ENCODE assay signal across 8 cellular contexts in genomic region chr4:118888666-118889312, GRCh38. TPM values are rescaled to one million over a fixed set of nuclear protein-coding genes. Genes with fewer than 3 reads are reported as not detected.
DNase-seq lines count a peak whose midpoint lies in the region; ATAC-seq and TF ChIP-seq lines count a peak whose summit lies in the region.

SYNPO2 (plus strand) TSS chr4:118888854; CDS start chr4:118889037, 183 bp downstream.

- intact Hi-C loops in A673 (cut with micrococcal nuclease; ENCODE audit: unreplicated experiment), result no loop called here

- DNase-seq in A673 (ENCODE audit: low spot score) (peak; percentile 81), NCI-H69 (lab: John Stamatoyannopoulos, UW) (peak; percentile 93), fibroblast of mammary gland (ENCODE audit: low read depth) (peak; percentile 81), suprapubic skin (ENCODE audit: low spot score in 2 of 2) (peak; percentile 85)
- DNase-seq in activated T-cell treated with anti-CD3 and anti-CD28 coated beads, Interleukin-2, amount 50 U/mL, for 4 hours, result no peak

- POLR2A ChIA-PET in A673 (lab: Charles Lee; ENCODE audit: low non-redundant PET), result no interaction called here

- H3K9me3 ChIP-seq in A673 (ENCODE audit: low read depth, low read length, poor library complexity, severe bottlenecking), result no peaks in the 10 kb centered on the region
- no peaks in the 10 kb centered on the region for H3K9me3 ChIP-seq in muscle layer of duodenum (ENCODE audit: control insufficient read depth in 1 of 2, low read length in 2 of 2)
- no peaks in the 10 kb centered on the region for H3K9me3 ChIP-seq in suprapubic skin

- H3K27me3 Mint-ChIP-seq in activated T-cell treated with anti-CD3 and anti-CD28 coated beads, Interleukin-2, amount 50 U/mL, for 4 hours (ENCODE audit: low read depth), result peaks cover 24% of the 10 kb centered on the region

- H3K9me3 Mint-ChIP-seq in activated T-cell treated with anti-CD3 and anti-CD28 coated beads, Interleukin-2, amount 50 U/mL, for 4 hours, result no peaks in the 10 kb centered on the region

- WGBS in suprapubic skin, result 3% methylated on average over 29 of the region's 29 CpGs

- H3K4me1 Mint-ChIP-seq in activated T-cell treated with anti-CD3 and anti-CD28 coated beads, Interleukin-2, amount 50 U/mL, for 4 hours (ENCODE audit: low read depth), result peaks cover 15% of the 10 kb centered on the region

- H3K4me3 ChIP-seq in A673 (ENCODE audit: low read depth, low read length, poor library complexity, severe bottlenecking), result peak within 1 kb of the TSS; percentile 40
- H3K4me3 ChIP-seq in fibroblast of mammary gland (ENCODE audit: control insufficient read depth, low read depth, low read length), result peak within 1 kb of the TSS; percentile 52
- peak within 1 kb of the TSS; percentile 94 to 96 for H3K4me3 ChIP-seq in muscle layer of duodenum (ENCODE audit: low read depth in 1 of 2, low read length in 2 of 2)
- peak within 1 kb of the TSS; percentile 55 for H3K4me3 ChIP-seq in suprapubic skin

- TF ChIP-seq POLR2A in suprapubic skin (IDR thresholded peaks at IDR 0.05), result peak in 1 of 2 donors; percentile 16

- H3K36me3 ChIP-seq in A673 (ENCODE audit: insufficient read depth, low read length, poor library complexity, severe bottlenecking) (no peaks in the 10 kb centered on the region), muscle layer of duodenum (ENCODE audit: control insufficient read depth in 1 of 2, insufficient read depth in 2 of 2, low read length in 2 of 2) (no peaks in the 10 kb centered on the region), suprapubic skin (no peaks in the 10 kb centered on the region)

- no peak within 1 kb of the TSS for H3K27ac ChIP-seq in A673 (ENCODE audit: low read depth, low read length, poor library complexity, severe bottlenecking)
- H3K27ac ChIP-seq in muscle layer of duodenum (ENCODE audit: low read length), result peak within 1 kb of the TSS; percentile 93
- H3K27ac ChIP-seq in suprapubic skin, result peak within 1 kb of the TSS; percentile 45

- TF ChIP-seq EP300 in suprapubic skin (IDR thresholded peaks at IDR 0.05), result no peak

- H3K4me1 ChIP-seq in A673 (ENCODE audit: insufficient read depth, low read length, poor library complexity, severe bottlenecking) (peaks cover 11% of the 10 kb centered on the region), muscle layer of duodenum (ENCODE audit: control insufficient read depth in 1 of 2, insufficient read depth in 2 of 2, low read length in 2 of 2) (no peaks in the 10 kb centered on the region), suprapubic skin (peaks cover 17% of the 10 kb centered on the region)

- ATAC-seq in GM19025 (IDR thresholded peaks at IDR 0.05; ENCODE audit: low read depth, unreplicated experiment) (peak; percentile 71), HG03108 (IDR thresholded peaks at IDR 0.05; ENCODE audit: unreplicated experiment) (peak; percentile 76)
- peak; percentile 77 to 78 for ATAC-seq in activated T-cell treated with anti-CD3 and anti-CD28 coated beads, Interleukin-2, amount 50 U/mL, for 4 hours

- H3K4me3 Mint-ChIP-seq in activated T-cell treated with anti-CD3 and anti-CD28 coated beads, Interleukin-2, amount 50 U/mL, for 4 hours, result peak within 1 kb of the TSS; percentile 78

- CTCF ChIA-PET in A673 (lab: Charles Lee), result interaction anchor here (0.6 to 0.7 kb wide), 2 partner anchors 18 to 117 kb away, joined by 3 read pairs; no protein-coding TSS in a partner anchor

- BruUV-seq in A673 (replicated peaks; lab: Mats Ljungman, UMichigan), result no TSS peak

- H3K27me3 ChIP-seq in A673 (replicated peaks; ENCODE audit: insufficient read depth, low read depth, low read length, poor library complexity), result no peaks in the 10 kb centered on the region
- H3K27me3 ChIP-seq in muscle layer of duodenum (ENCODE audit: low read depth, low read length), result no peaks in the 10 kb centered on the region
- no peaks in the 10 kb centered on the region for H3K27me3 ChIP-seq in suprapubic skin

- no peaks in the 10 kb centered on the region for H3K36me3 Mint-ChIP-seq in activated T-cell treated with anti-CD3 and anti-CD28 coated beads, Interleukin-2, amount 50 U/mL, for 4 hours (ENCODE audit: insufficient read depth)

- TF ChIP-seq CTCF in A673 (conservative IDR thresholded peaks at IDR 0.05; ENCODE audit: low read depth, low read length), result no peak
- no peak for TF ChIP-seq CTCF in fibroblast of mammary gland (conservative IDR thresholded peaks at IDR 0.05; ENCODE audit: control insufficient read depth, insufficient read depth, low read depth, low read length)
- TF ChIP-seq CTCF in suprapubic skin (IDR thresholded peaks at IDR 0.05), result no peak

RNA-seq across cellular contexts. Expression of gene SYNPO2, which starts in this region (rescaled TPM):
- total RNA-seq in A673 (2021), result 0.20 and 0.26 TPM in 2 replicates
- under 1 TPM; 0.15 to 0.27 (median 0.24) TPM for total RNA-seq in activated T-cell treated with anti-CD3 and anti-CD28 coated beads, Interleukin-2, amount 50 U/mL, for 4 hours
- 10 to 100 TPM; 14.3 to 33.6 (median 19.1) TPM for total RNA-seq in suprapubic skin

Comparison
In these comparisons a context has a peak if more than half of its experiments do, and no peak if none do; other contexts are left out.
1. RNA of gene SYNPO2 (total RNA-seq): 14.3 to 33.6 TPM in suprapubic skin; 0.20 to 0.26 TPM in A673 and 0.15 to 0.27 TPM in activated T-cell treated with anti-CD3 and anti-CD28 coated beads, Interleukin-2, amount 50 U/mL, for 4 hours; every median in the first group is over 10 times any median in the second.
2. Peak in DNase-seq and H3K4me3 ChIP-seq in A673; RNA of the gene not detected or under 1 TPM.
3. Peak in ATAC-seq in activated T-cell treated with anti-CD3 and anti-CD28 coated beads, Interleukin-2, amount 50 U/mL, for 4 hours; RNA of the gene not detected or under 1 TPM.
4. H3K4me3 ChIP-seq: peak in every context shown above with its lines; median percentile 95 in muscle layer of duodenum; 55 in suprapubic skin; 52 in fibroblast of mammary gland; 40 in A673.
5. Peak in every context shown above with its lines, with median percentiles within 50 percentile points of each other: ATAC-seq.